8 cellular contexts compared by ENCODE assay signal in the genomic region with DNA sequence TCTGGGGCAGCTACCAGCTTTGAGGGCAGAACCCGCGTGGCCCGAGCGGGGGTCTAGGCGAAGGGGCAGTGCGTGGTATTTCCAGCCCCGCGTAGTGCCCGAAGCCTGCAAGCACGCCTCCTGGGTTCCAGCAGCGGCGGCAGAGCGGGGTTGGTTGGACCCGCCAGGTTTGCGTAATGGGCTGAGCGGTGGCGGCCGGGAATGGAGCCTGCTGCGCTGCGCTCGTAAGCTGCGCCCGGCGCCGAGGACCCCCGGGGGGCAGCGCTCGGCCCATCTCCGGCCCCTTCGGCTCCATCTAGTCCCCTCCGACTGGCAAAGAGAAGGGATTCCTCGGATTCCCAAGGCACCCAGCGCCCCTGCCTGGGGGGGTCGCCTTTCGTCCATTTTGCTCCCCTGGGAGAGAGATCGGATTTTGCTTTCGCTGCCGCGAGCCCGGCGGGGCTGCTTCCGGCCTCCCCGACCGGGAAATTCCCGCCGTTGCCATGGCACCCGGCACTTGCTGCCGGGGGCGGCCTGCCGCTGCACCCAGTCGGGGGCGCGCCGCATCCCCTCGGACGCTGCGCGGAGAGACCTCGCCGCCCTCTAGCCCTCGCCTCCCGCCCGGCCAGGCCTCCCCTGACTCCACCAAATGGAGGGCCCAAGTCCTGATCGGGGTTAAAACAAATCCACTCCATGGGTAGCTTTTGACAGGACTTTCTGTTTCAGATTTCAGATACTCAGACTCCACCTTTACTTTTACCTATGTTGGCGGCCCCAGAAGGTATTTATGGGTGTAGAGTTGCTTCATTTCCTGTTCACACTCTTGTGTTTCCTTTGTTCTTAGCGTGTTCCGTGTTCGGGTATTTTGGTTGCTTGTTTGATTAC.
DNase-seq lines count a peak whose midpoint lies in the region; ATAC-seq, FAIRE-seq and TF ChIP-seq lines count a peak whose summit lies in the region.
"Not testable (repeated sequence)": the region's sequence is repeated elsewhere in the genome, so short reads cannot be mapped to it uniquely, and the experiment has no call there.

No MANE protein-coding gene starts in this region.

- DNase-seq in CD4-positive, alpha-beta memory T cell = peak; percentile 78 to 88 (median 82)
- not testable (repeated sequence) for DNase-seq in Karpas-422
- DNase-seq in SW480 (ENCODE audit: low spot score) (peak; percentile 17), kidney (peak; percentile 82), pulmonary artery endothelial cell (ENCODE audit: low read depth, low spot score) (peak; percentile 0)
- peak; percentile 37 to 58 for DNase-seq in activated T-helper 1 cell treated with anti-CD3 and anti-CD28 coated beads, Interleukin-2, amount 50 U/mL, for 16 hours (ENCODE audit: low read depth in 1 of 2, low spot score in 1 of 2)
- DNase-seq in effector CD8-positive, alpha-beta T cell (lab: John Stamatoyannopoulos, UW) = peak; percentile 52

- H3K27me3 ChIP-seq in CD4-positive, alpha-beta memory T cell (ENCODE audit: insufficient read depth, low read length); Karpas-422 (ENCODE audit: low read length): not testable (repeated sequence)

- H3K4me1 ChIP-seq in CD4-positive, alpha-beta memory T cell (ENCODE audit: insufficient read depth, low read length); Karpas-422 (ENCODE audit: low read length); kidney (ENCODE audit: control insufficient read depth in 1 of 2, insufficient read depth in 1 of 2, low read depth in 1 of 2, low read length in 2 of 2): not testable (repeated sequence)

- H3K36me3 ChIP-seq in CD4-positive, alpha-beta memory T cell (ENCODE audit: insufficient read depth, low read length); Karpas-422 (ENCODE audit: insufficient read depth, low read length); kidney (ENCODE audit: control insufficient read depth in 1 of 2, insufficient read depth in 2 of 2, low read length in 2 of 2): not testable (repeated sequence)

- ATAC-seq in stimulated activated memory B cell treated with anti-CD40 and anti-IgM and Interleukin-4, amounts not matched to agents 10 μg/mL and 1 μg/mL and 100 μg/mL, for 72 hours = not testable (repeated sequence)

- H3K27me3 Mint-ChIP-seq in CD4-positive, alpha-beta memory T cell; stimulated activated memory B cell treated with anti-CD40 and anti-IgM and Interleukin-4, amounts not matched to agents 10 μg/mL and 1 μg/mL and 100 μg/mL, for 72 hours: not testable (repeated sequence)

- not testable (repeated sequence) for H3K4me2 ChIP-seq in Karpas-422 (ENCODE audit: low read depth, low read length, poor library complexity, severe bottlenecking)

- H4K20me1 ChIP-seq in Karpas-422 (ENCODE audit: insufficient read depth, low read depth, low read length) = not testable (repeated sequence)

- not testable (repeated sequence) for H3K4me3 ChIP-seq in CD4-positive, alpha-beta memory T cell (ENCODE audit: low read length in 2 of 2)
- H3K4me3 ChIP-seq in Karpas-422 (ENCODE audit: low read length) (peak overlapping the region; percentile 43; the same call in 1 of the 2 replicates), kidney (ENCODE audit: low read length in 2 of 2) (peak overlapping the region in 1 of 2 donors; percentile 37)

- H3K9me3 ChIP-seq in CD4-positive, alpha-beta memory T cell (ENCODE audit: control insufficient read depth in 1 of 2, low read length in 2 of 2); Karpas-422 (ENCODE audit: low read length); kidney (ENCODE audit: control insufficient read depth in 1 of 2, low read length in 2 of 2): not testable (repeated sequence)

- not testable (repeated sequence) for H3K4me1 Mint-ChIP-seq in CD4-positive, alpha-beta memory T cell; stimulated activated memory B cell treated with anti-CD40 and anti-IgM and Interleukin-4, amounts not matched to agents 10 μg/mL and 1 μg/mL and 100 μg/mL, for 72 hours

- H3K9me3 Mint-ChIP-seq in CD4-positive, alpha-beta memory T cell; stimulated activated memory B cell treated with anti-CD40 and anti-IgM and Interleukin-4, amounts not matched to agents 10 μg/mL and 1 μg/mL and 100 μg/mL, for 72 hours: not testable (repeated sequence)

- H3K4me3 Mint-ChIP-seq in CD4-positive, alpha-beta memory T cell = peak overlapping the region; percentile 80 to 91 (median 86)
- H3K4me3 Mint-ChIP-seq in stimulated activated memory B cell treated with anti-CD40 and anti-IgM and Interleukin-4, amounts not matched to agents 10 μg/mL and 1 μg/mL and 100 μg/mL, for 72 hours = peak overlapping the region; percentile 81

- CTCF ChIA-PET in CD4-positive, alpha-beta memory T cell (lab: Charles Lee; ENCODE audit: partially characterized antibody) = not testable (repeated sequence)

- H3K36me3 Mint-ChIP-seq in CD4-positive, alpha-beta memory T cell; stimulated activated memory B cell treated with anti-CD40 and anti-IgM and Interleukin-4, amounts not matched to agents 10 μg/mL and 1 μg/mL and 100 μg/mL, for 72 hours: not testable (repeated sequence)

- not testable (repeated sequence) for FAIRE-seq in kidney (lab: Jason Lieb, UNC)

- peak overlapping the region; percentile 90 to 97 (median 94) for H3K27ac Mint-ChIP-seq in CD4-positive, alpha-beta memory T cell
- H3K27ac Mint-ChIP-seq in stimulated activated memory B cell treated with anti-CD40 and anti-IgM and Interleukin-4, amounts not matched to agents 10 μg/mL and 1 μg/mL and 100 μg/mL, for 72 hours = peak overlapping the region; percentile 79

- not testable (repeated sequence) for H3K9me2 ChIP-seq in Karpas-422 (replicated peaks; ENCODE audit: insufficient read depth, low read length)

- peak overlapping the region; percentile 39 for H3K9ac ChIP-seq in Karpas-422 (ENCODE audit: low read length)
- not testable (repeated sequence) for H3K9ac ChIP-seq in kidney (ENCODE audit: low read length in 2 of 2)

- intact Hi-C loops in CD4-positive, alpha-beta memory T cell (cut with micrococcal nuclease); kidney (cut with DNase I): not testable (repeated sequence)

- TF ChIP-seq CTCF in kidney (IDR thresholded peaks at IDR 0.05; ENCODE audit: borderline replicate concordance, extremely low read depth, insufficient read depth) = not testable (repeated sequence)

- H2AFZ ChIP-seq in Karpas-422 (ENCODE audit: low read length) = not testable (repeated sequence)

- POLR2A ChIA-PET in CD4-positive, alpha-beta memory T cell (lab: Charles Lee; ENCODE audit: partially characterized antibody) = not testable (repeated sequence)

- H3K27ac ChIP-seq in CD4-positive, alpha-beta memory T cell (ENCODE audit: low read depth, low read length) = peak overlapping the region; percentile 76
- not testable (repeated sequence) for H3K27ac ChIP-seq in Karpas-422 (ENCODE audit: low read length)
- peak overlapping the region; percentile 72 to 78 for H3K27ac ChIP-seq in kidney (ENCODE audit: low read depth in 2 of 2, low read length in 2 of 2)

- not testable (repeated sequence) for H3K79me2 ChIP-seq in Karpas-422 (ENCODE audit: low read length)
